In the genomic region with DNA sequence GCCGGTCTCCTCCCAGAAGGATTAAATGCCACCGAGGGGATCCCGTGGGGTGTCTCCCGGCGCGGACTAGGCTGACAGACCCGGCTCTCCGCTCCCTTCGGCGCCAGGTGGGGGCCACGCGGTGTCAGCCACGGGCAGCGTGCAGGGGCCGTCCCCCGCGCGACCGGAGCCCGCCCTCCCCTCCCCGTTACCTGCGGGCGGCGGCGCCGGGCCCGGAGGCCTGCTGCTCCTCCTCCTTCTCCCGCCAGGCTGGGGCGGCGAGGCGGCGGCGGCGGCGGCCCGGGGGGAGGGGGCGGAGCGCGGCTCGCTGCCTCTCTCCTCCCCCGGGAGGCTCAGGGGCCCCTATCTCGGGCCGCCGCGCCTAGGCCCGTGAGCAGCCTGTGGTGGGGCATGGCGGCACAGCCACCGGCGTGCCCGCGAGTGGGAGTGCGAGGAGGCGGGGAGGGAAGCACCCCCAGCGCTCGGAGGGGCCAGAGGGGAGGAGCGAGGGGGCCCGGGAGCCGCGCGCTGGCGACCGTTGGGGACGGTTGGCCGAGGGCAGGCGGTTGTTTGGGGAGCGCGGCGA, we compare ENCODE assay signal across 8 cellular contexts. TPM values are rescaled to one million over a fixed set of nuclear protein-coding genes. Genes with fewer than 3 reads are reported as not detected.
DNase-seq lines count a peak whose midpoint lies in the region; ATAC-seq and TF ChIP-seq lines count a peak whose summit lies in the region.

No MANE protein-coding gene starts in this region.

- CTCF ChIA-PET in activated CD4-positive, alpha-beta T cell treated with anti-CD3 and anti-CD28 coated beads, Interleukin-2, amount 10 ng/mL, durations not matched to agents 7 days and 5 days (lab: Charles Lee) = no interaction called here

- ATAC-seq in HG02571 (IDR thresholded peaks at IDR 0.05; ENCODE audit: unreplicated experiment) (peak; percentile 53), lower lobe of right lung (peak; percentile 87 to 88)

- peaks cover 40% of the 10 kb centered on the region for H3K4me1 ChIP-seq in lower lobe of right lung

- intact Hi-C loops in lower lobe of right lung (cut with DNase I) = no loop called here

- DNase-seq in NCI-H1417 (lab: John Stamatoyannopoulos, UW) = peak; percentile 72 to 96 (median 91)
- DNase-seq in NCI-H1417 treated with DMSO at 0.1 percent for 48 hours (lab: John Stamatoyannopoulos, UW) = no peak
- DNase-seq in NCI-H128 (lab: John Stamatoyannopoulos, UW; ENCODE audit: unreplicated experiment) = peak; percentile 17
- peak; percentile 64 for DNase-seq in activated CD4-positive, alpha-beta T cell treated with anti-CD3 and anti-CD28 coated beads, Interleukin-2, amount 10 ng/mL, durations not matched to agents 7 days and 5 days
- DNase-seq in dermis blood vessel endothelial cell = peak; percentile 62
- DNase-seq in lower lobe of right lung = peak; percentile 76
- peak; percentile 25 to 55 (median 45) for DNase-seq in stimulated activated CD4-positive, alpha-beta T cell treated with anti-CD3 and anti-CD28 coated beads, TNF-alpha, amount 100 ng/mL, for 24 hours (ENCODE audit: low read depth in 3 of 3)

- peak overlapping the region; percentile 87 for H3K27ac ChIP-seq in lower lobe of right lung

- H3K27me3 Mint-ChIP-seq in activated CD4-positive, alpha-beta T cell treated with anti-CD3 and anti-CD28 coated beads, Interleukin-2, amount 10 ng/mL, durations not matched to agents 7 days and 5 days = no peaks in the 10 kb centered on the region

- peak overlapping the region; percentile 93 for H3K4me3 ChIP-seq in lower lobe of right lung

- H3K4me1 Mint-ChIP-seq in activated CD4-positive, alpha-beta T cell treated with anti-CD3 and anti-CD28 coated beads, Interleukin-2, amount 10 ng/mL, durations not matched to agents 7 days and 5 days = peaks cover 47% of the 10 kb centered on the region

- POLR2A ChIA-PET in activated CD4-positive, alpha-beta T cell treated with anti-CD3 and anti-CD28 coated beads, Interleukin-2, amount 10 ng/mL, durations not matched to agents 7 days and 5 days (lab: Charles Lee) = no interaction called here

- H3K36me3 Mint-ChIP-seq in activated CD4-positive, alpha-beta T cell treated with anti-CD3 and anti-CD28 coated beads, Interleukin-2, amount 10 ng/mL, durations not matched to agents 7 days and 5 days (ENCODE audit: low read depth) = peaks cover 6% of the 10 kb centered on the region

- H3K36me3 ChIP-seq in lower lobe of right lung = no peaks in the 10 kb centered on the region

- no peaks in the 10 kb centered on the region for H3K9me3 Mint-ChIP-seq in activated CD4-positive, alpha-beta T cell treated with anti-CD3 and anti-CD28 coated beads, Interleukin-2, amount 10 ng/mL, durations not matched to agents 7 days and 5 days

- H3K9me3 ChIP-seq in lower lobe of right lung = no peaks in the 10 kb centered on the region

- H3K27ac Mint-ChIP-seq in activated CD4-positive, alpha-beta T cell treated with anti-CD3 and anti-CD28 coated beads, Interleukin-2, amount 10 ng/mL, durations not matched to agents 7 days and 5 days = peak overlapping the region; percentile 95

- peak overlapping the region; percentile 95 for H3K4me3 Mint-ChIP-seq in activated CD4-positive, alpha-beta T cell treated with anti-CD3 and anti-CD28 coated beads, Interleukin-2, amount 10 ng/mL, durations not matched to agents 7 days and 5 days

- no peaks in the 10 kb centered on the region for H3K27me3 ChIP-seq in lower lobe of right lung (ENCODE audit: low read depth)

- TF ChIP-seq CTCF in lower lobe of right lung (IDR thresholded peaks at IDR 0.05) = no peak

RNA-seq across cellular contexts. Expression of a gene that starts 0.5 kb away (rescaled TPM):
- 10 to 100 TPM; 55.4 to 61.5 TPM for total RNA-seq in activated CD4-positive, alpha-beta T cell treated with anti-CD3 and anti-CD28 coated beads, Interleukin-2, amount 10 ng/mL, durations not matched to agents 7 days and 5 days
- 34.7 and 36.4 TPM in 2 replicates for total RNA-seq in dermis blood vessel endothelial cell
- 59.8 TPM for total RNA-seq in lower lobe of right lung
